ENCODE assay signal across 17 cellular contexts in the genomic region with DNA sequence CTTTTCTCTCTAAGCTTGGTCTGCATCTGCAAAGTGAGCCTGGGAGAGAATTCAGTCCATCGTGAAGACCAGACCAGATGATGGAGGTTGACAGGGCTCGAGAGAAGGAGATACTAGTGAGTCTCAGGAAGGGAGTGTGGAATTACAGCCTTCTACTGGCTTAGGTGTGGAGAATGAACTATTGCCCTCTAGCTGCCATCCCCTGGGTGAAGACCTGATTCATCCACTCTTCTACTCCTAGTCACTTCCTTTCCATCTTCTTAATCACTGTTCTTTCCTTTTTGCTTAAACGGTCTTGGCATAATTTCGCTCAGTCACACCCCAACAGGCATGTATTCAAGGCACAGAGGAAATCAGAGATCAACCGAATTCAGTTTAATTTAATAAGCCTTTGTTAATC. TPM values are rescaled to one million over a fixed set of nuclear protein-coding genes. Genes with fewer than 3 reads are reported as not detected.
DNase-seq lines count a peak whose midpoint lies in the region; ATAC-seq and TF ChIP-seq lines count a peak whose summit lies in the region.
"Had no signal": no experiment of that assay in that cellular context is flagged by ENCODE, and none has a peak within 500 bp of the region (broad histone marks: within the 10 kb centered on the region; RNA-seq: fewer than 3 reads in every experiment).

No MANE protein-coding gene starts in this region.

- no peak for TF ChIP-seq POLR2A in esophagus muscularis mucosa (IDR thresholded peaks at IDR 0.05; ENCODE audit: low read depth)
- TF ChIP-seq POLR2A in sigmoid colon (IDR thresholded peaks at IDR 0.05), result no peak

- H3K9ac ChIP-seq in H9 (ENCODE audit: extremely low read depth, insufficient read length, low read length), result no peak overlapping the region

- H3K36me3 ChIP-seq in esophagus muscularis mucosa (peaks cover 25 to 69% (median 39%) of the 10 kb centered on the region in 4 donors), sigmoid colon (peaks cover 22 to 85% (median 38%) of the 10 kb centered on the region in 4 donors), PC-9 (ENCODE audit: low read depth) (no peaks in the 10 kb centered on the region)
- H3K36me3 ChIP-seq: cardiac muscle cell had no signal

- no peaks in the 10 kb centered on the region for H4K20me1 ChIP-seq in H9 (ENCODE audit: control insufficient read depth, insufficient read depth, insufficient read length)
- no peaks in the 10 kb centered on the region for H4K20me1 ChIP-seq in PC-9 (ENCODE audit: insufficient read depth)

- no peak overlapping the region for H3K23ac ChIP-seq in H9 (ENCODE audit: insufficient read length, low read depth, low read length)

- H3K4me3 ChIP-seq in esophagus muscularis mucosa, result no peak overlapping the region
- H3K4me3 ChIP-seq in sigmoid colon, result no peak overlapping the region
- H3K4me3 ChIP-seq in PC-9, result no peak overlapping the region
- H3K4me3 ChIP-seq: cardiac muscle cell, lung, skin epidermis had no signal

- no peaks in the 10 kb centered on the region for H3K4me1 Mint-ChIP-seq in H9

- no peak overlapping the region for H3K4me3 Mint-ChIP-seq in H9
- H3K4me3 Mint-ChIP-seq: T-helper 2 cell treated with Interferon-gamma antibody and Interleukin-4, amounts not matched to agents 5 μg/mL and 100 μg/mL, for 36 hours had no signal

- H3K27ac ChIP-seq in H9 (ENCODE audit: insufficient read length, low read depth, low read length) (no peak overlapping the region), RWPE1 (no peak overlapping the region), esophagus muscularis mucosa (replicated peaks in 1 of 4) (peak overlapping the region in 3 of 4 donors; percentile 7 to 56 (median 32)), sigmoid colon (peak overlapping the region in 3 of 4 donors; percentile 7 to 45 (median 45)), PC-9 (no peak overlapping the region)
- H3K27ac ChIP-seq: cardiac muscle cell, skin epidermis had no signal

- no peak overlapping the region for H3K14ac ChIP-seq in H9 (ENCODE audit: insufficient read depth, low read length)

- no peaks in the 10 kb centered on the region for H3K79me1 ChIP-seq in H9 (ENCODE audit: insufficient read depth, low read depth, low read length, poor library complexity, severe bottlenecking)

- no peaks in the 10 kb centered on the region for H3K27me3 Mint-ChIP-seq in H9 (ENCODE audit: low read depth)

- H3K4me2 ChIP-seq in H9 (ENCODE audit: insufficient read depth, insufficient read length, low read length) (no peak overlapping the region), PC-9 (no peak overlapping the region)

- no peaks in the 10 kb centered on the region for H3K23me2 ChIP-seq in H9 (ENCODE audit: insufficient read length, low read depth, low read length, poor library complexity, severe bottlenecking)

- H3K27ac Mint-ChIP-seq in H9, result no peak overlapping the region
- H3K27ac Mint-ChIP-seq: T-helper 2 cell treated with Interferon-gamma antibody and Interleukin-4, amounts not matched to agents 5 μg/mL and 100 μg/mL, for 36 hours had no signal

- H3K9me3 ChIP-seq in H9 (ENCODE audit: control insufficient read depth, low read depth, low read length) (no peaks in the 10 kb centered on the region), esophagus muscularis mucosa (no peaks in the 10 kb centered on the region), sigmoid colon (no peaks in the 10 kb centered on the region), PC-9 (ENCODE audit: insufficient read depth, low read depth) (no peaks in the 10 kb centered on the region)

- H3T11ph ChIP-seq in H9 (ENCODE audit: low read length), result no peak overlapping the region

- H3K27me3 ChIP-seq in H9 (ENCODE audit: insufficient read depth, low read length) (no peaks in the 10 kb centered on the region), esophagus muscularis mucosa (no peaks in the 10 kb centered on the region), sigmoid colon (no peaks in the 10 kb centered on the region), PC-9 (ENCODE audit: insufficient read depth, low read depth) (no peaks in the 10 kb centered on the region)
- H3K27me3 ChIP-seq: cardiac muscle cell had no signal

- no peak overlapping the region for H2BK20ac ChIP-seq in H9 (ENCODE audit: low read depth, low read length, poor library complexity, severe bottlenecking)

- no peak overlapping the region for H4K91ac ChIP-seq in H9 (ENCODE audit: insufficient read length, low read depth, low read length)

- H2BK5ac ChIP-seq in H9 (ENCODE audit: insufficient read length, low read length), result no peak overlapping the region

- CTCF ChIA-PET in RWPE1 (lab: Yijun Ruan, JAX), result no interaction called here
- CTCF ChIA-PET in PC-9 (lab: Charles Lee), result interaction anchor here (0.7 kb wide), 1 partner anchor 964 kb away, joined by 3 read pairs; no protein-coding TSS in a partner anchor

- no peak overlapping the region for H2BK120ac ChIP-seq in H9 (ENCODE audit: low read depth, low read length, poor library complexity, severe bottlenecking)

- no peak overlapping the region for H4K5ac ChIP-seq in H9 (ENCODE audit: insufficient read length, low read depth, low read length)

- H2AFZ ChIP-seq in H9 (ENCODE audit: low read length) (no peak overlapping the region), PC-9 (no peak overlapping the region)

- no peaks in the 10 kb centered on the region for H3K36me3 Mint-ChIP-seq in H9 (ENCODE audit: insufficient read depth in 1 of 3, low read depth in 3 of 3)

- DNase-seq in H9, result no peak
- DNase-seq in RWPE1 (ENCODE audit: low spot score), result peak; percentile 30
- no peak for DNase-seq in esophagus muscularis mucosa (ENCODE audit: extremely low spot score)
- no peak for DNase-seq in sigmoid colon
- no peak for DNase-seq in pons (ENCODE audit: low spot score)
- no peak for DNase-seq in PC-9
- DNase-seq: activated CD4-positive, alpha-beta T cell treated with anti-CD3 and anti-CD28 coated beads, Interleukin-2, amount 50 U/mL, for 48 hours; GDM1; NCI-H146; NCI-H524; RPMI8226 had no signal

- no peak overlapping the region for H3K18ac ChIP-seq in H9 (ENCODE audit: insufficient read length, low read depth, low read length)

- H3K9me2 ChIP-seq in PC-9 (ENCODE audit: insufficient read depth), result no peaks in the 10 kb centered on the region

- no peak overlapping the region for H3K56ac ChIP-seq in H9 (ENCODE audit: insufficient read length, low read depth, low read length)

- H3K9me3 Mint-ChIP-seq in H9, result peaks cover 2 to 4% of the 10 kb centered on the region in 2 experiments; a peak in 1 of 5 replicates
- H3K9me3 Mint-ChIP-seq: T-helper 2 cell treated with Interferon-gamma antibody and Interleukin-4, amounts not matched to agents 5 μg/mL and 100 μg/mL, for 36 hours had no signal

- no TSS peak for BruUV-seq in PC-9 (replicated peaks; lab: Mats Ljungman, UMichigan)

- no CpG with 5 or more reads among the region's 5 CpGs for WGBS in H9 (ENCODE audit: extremely low coverage, insufficient read length, low lambda C conversion rate)
- WGBS in esophagus muscularis mucosa, result 84% methylated on average over 5 of the region's 5 CpGs
- 87 to 88% methylated on average over 5 of the region's 5 CpGs for WGBS in sigmoid colon, 2 donors

- TF ChIP-seq CTCF in H9 (conservative IDR thresholded peaks at IDR 0.05), result peak; percentile 26; the same call in 1 of the 3 replicates
- TF ChIP-seq CTCF in RWPE1 (conservative IDR thresholded peaks at IDR 0.05; ENCODE audit: low read depth), result no peak
- TF ChIP-seq CTCF in esophagus muscularis mucosa (IDR thresholded peaks at IDR 0.05), result no peak
- no peak for TF ChIP-seq CTCF in sigmoid colon (IDR thresholded peaks at IDR 0.05)
- TF ChIP-seq CTCF in PC-9 (conservative IDR thresholded peaks at IDR 0.05), result no peak

- H2BK12ac ChIP-seq in H9 (ENCODE audit: insufficient read length, low read depth, low read length), result no peak overlapping the region

- intact Hi-C loops in esophagus muscularis mucosa (cut with DNase I) (no loop called here), sigmoid colon (cut with DNase I) (no loop called here), PC-9 (cut with micrococcal nuclease; ENCODE audit: unreplicated experiment) (no loop called here)

- POLR2A ChIA-PET in RWPE1 (lab: Yijun Ruan, JAX; ENCODE audit: low non-redundant PET), result no interaction called here
- POLR2A ChIA-PET in PC-9 (lab: Charles Lee; ENCODE audit: unreplicated experiment), result no interaction called here

- H4K8ac ChIP-seq in H9 (replicated peaks; ENCODE audit: insufficient read length, low read depth, low read length), result no peak overlapping the region

- no peaks in the 10 kb centered on the region for H3K4me1 ChIP-seq in H9 (ENCODE audit: insufficient read depth, low read length)
- H3K4me1 ChIP-seq in esophagus muscularis mucosa, result peaks cover 0 to 20% (median 15%) of the 10 kb centered on the region in 4 donors
- H3K4me1 ChIP-seq in sigmoid colon, result peaks cover 0 to 17% (median 13%) of the 10 kb centered on the region in 4 donors
- no peaks in the 10 kb centered on the region for H3K4me1 ChIP-seq in PC-9 (replicated peaks; ENCODE audit: insufficient read depth)

- H3K79me2 ChIP-seq in H9 (ENCODE audit: insufficient read depth, low read length) (no peaks in the 10 kb centered on the region), PC-9 (ENCODE audit: low read depth) (no peaks in the 10 kb centered on the region)

- no peak overlapping the region for H2AK5ac ChIP-seq in H9 (ENCODE audit: insufficient read length, low read length)

- H2BK15ac ChIP-seq in H9 (ENCODE audit: low read depth, low read length), result no peak overlapping the region

- TF ChIP-seq EP300 in esophagus muscularis mucosa (IDR thresholded peaks at IDR 0.05) (no peak), sigmoid colon (IDR thresholded peaks at IDR 0.05) (no peak)

- no peak overlapping the region for H3K4ac ChIP-seq in H9 (ENCODE audit: low read depth, low read length)

- no peaks in the 10 kb centered on the region for H3F3A ChIP-seq in PC-9 (ENCODE audit: insufficient read depth, low read depth)

- ATAC-seq in GM18519 (IDR thresholded peaks at IDR 0.05; ENCODE audit: low FRiP score, unreplicated experiment), result no peak
- ATAC-seq in GM19395 (IDR thresholded peaks at IDR 0.05; ENCODE audit: unreplicated experiment), result no peak

RNA-seq across cellular contexts. Expression of a gene that starts 34.0 kb away (rescaled TPM):
- total RNA-seq in H9 (2021) (26.2 and 26.8 TPM in 2 replicates), esophagus muscularis mucosa (1 to 10 TPM; 5.4 to 9.3 (median 6.2) TPM), sigmoid colon (10 to 100 TPM; 10.8 to 54.2 (median 13.1) TPM), PC-9 (2021) (25.7 and 32.0 TPM in 2 replicates)
- polyA plus RNA-seq in sigmoid colon, result 10 to 100 TPM; 11.3 to 27.9 (median 11.4) TPM

Comparison
In these comparisons a context has a peak if more than half of its experiments do, and no peak if none do; other contexts are left out.
1. H3K27ac ChIP-seq: peak in esophagus muscularis mucosa (3 of 4) and sigmoid colon (3 of 4); none in H9 (single experiment), RWPE1 (single experiment) and PC-9 (single experiment).